Comparison of ENCODE assay signal across 12 cellular contexts in the genomic region with DNA sequence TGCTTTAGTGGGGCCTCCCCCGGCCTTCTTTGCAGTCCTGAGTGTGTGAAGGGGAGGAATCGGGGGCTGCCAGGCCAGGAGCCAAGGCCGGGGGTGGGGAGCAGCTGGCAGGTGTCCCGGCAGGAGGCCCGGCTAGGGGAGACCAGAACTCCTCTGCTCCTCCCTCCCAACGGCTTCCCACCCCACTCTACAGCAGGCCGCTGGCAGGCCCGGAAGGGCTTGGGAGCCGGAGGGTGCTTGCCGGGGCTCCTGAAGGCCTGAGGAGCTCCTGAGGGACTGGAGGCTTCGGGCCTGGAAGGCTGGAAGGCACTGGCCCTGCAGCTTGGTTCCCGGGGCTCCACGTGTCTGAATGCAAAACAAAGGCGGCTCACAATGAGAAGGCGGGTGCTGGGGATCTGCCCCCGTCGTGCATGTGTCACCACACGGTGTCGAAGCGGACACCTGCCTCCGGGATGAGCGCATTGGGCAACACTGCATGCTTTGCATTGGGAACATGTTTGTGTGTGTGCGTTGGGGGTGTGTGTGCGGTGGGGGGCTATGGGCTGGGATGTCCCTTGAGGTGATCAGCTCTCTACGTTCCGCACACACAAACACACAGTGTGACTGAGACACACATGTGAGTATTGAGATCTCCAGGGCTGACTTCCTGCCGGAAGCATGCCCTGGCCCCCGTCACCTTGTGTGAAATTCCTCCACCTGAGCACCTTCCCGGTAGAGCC. TPM values are rescaled to one million over a fixed set of nuclear protein-coding genes. Genes with fewer than 3 reads are reported as not detected.
DNase-seq lines count a peak whose midpoint lies in the region; ATAC-seq, FAIRE-seq and TF ChIP-seq lines count a peak whose summit lies in the region.
"Had no signal": no experiment of that assay in that cellular context is flagged by ENCODE, and none has a peak within 500 bp of the region (broad histone marks: within the 10 kb centered on the region; RNA-seq: fewer than 3 reads in every experiment).

No MANE protein-coding gene starts in this region.

- H3K4me2 ChIP-seq in astrocyte (ENCODE audit: low read length) (peak overlapping the region; percentile 43), neural progenitor cell (no peak overlapping the region)

- FAIRE-seq in astrocyte (lab: Jason Lieb, UNC), result no peak

- H3K9ac ChIP-seq in astrocyte (ENCODE audit: low read length) (peak overlapping the region; percentile 21), neural progenitor cell (no peak overlapping the region)

- H3K36me3 Mint-ChIP-seq in astrocyte (ENCODE audit: low read depth, unreplicated experiment) (no peaks in the 10 kb centered on the region), neural progenitor cell (no peaks in the 10 kb centered on the region)
- no peaks in the 10 kb centered on the region for H3K36me3 Mint-ChIP-seq in stimulated activated naive B cell treated with anti-CD40 and anti-IgM and Interleukin-4, amounts not matched to agents 10 μg/mL and 1 μg/mL and 100 μg/mL, for 72 hours

- no peak for ATAC-seq in GM18511 (IDR thresholded peaks at IDR 0.05; ENCODE audit: unreplicated experiment)
- no peak for ATAC-seq in stimulated activated naive B cell treated with anti-CD40 and anti-IgM and Interleukin-4, amounts not matched to agents 10 μg/mL and 1 μg/mL and 100 μg/mL, for 72 hours (replicated peaks)
- ATAC-seq: effector memory CD8-positive, alpha-beta T cell had no signal

- H3K9me3 Mint-ChIP-seq in astrocyte (ENCODE audit: unreplicated experiment) (no peaks in the 10 kb centered on the region), neural progenitor cell (no peaks in the 10 kb centered on the region)
- H3K9me3 Mint-ChIP-seq in stimulated activated naive B cell treated with anti-CD40 and anti-IgM and Interleukin-4, amounts not matched to agents 10 μg/mL and 1 μg/mL and 100 μg/mL, for 72 hours, result no peaks in the 10 kb centered on the region
- H3K9me3 Mint-ChIP-seq: CD4-positive, alpha-beta T cell; effector memory CD8-positive, alpha-beta T cell; naive B cell had no signal

- no peak overlapping the region for H3K4me3 ChIP-seq in astrocyte (ENCODE audit: insufficient read depth, low read depth, low read length)
- H3K4me3 ChIP-seq in neural progenitor cell, result no peak overlapping the region

- peak; percentile 92 for DNase-seq in DMS79 treated with DMSO at 0.1 percent for 48 hours (lab: John Stamatoyannopoulos, UW)
- peak; percentile 58 for DNase-seq in NCI-H2081 treated with DMSO at 0.1 percent for 48 hours (lab: John Stamatoyannopoulos, UW)
- no peak for DNase-seq in astrocyte (ENCODE audit: low read depth)
- DNase-seq in neural progenitor cell (ENCODE audit: low spot score), result peak; percentile 23
- DNase-seq in stimulated activated naive B cell treated with anti-CD40 and anti-IgM and Interleukin-4, amounts not matched to agents 10 μg/mL and 1 μg/mL and 100 μg/mL, for 72 hours, result no peak
- no peak for DNase-seq in GF-D8 (lab: John Stamatoyannopoulos, UW)
- DNase-seq: activated gamma-delta T cell treated with Interleukin-2 at 50 U/mL for 16 hours; CD4-positive, alpha-beta T cell; effector memory CD8-positive, alpha-beta T cell; naive B cell; RPMI8226 had no signal

- TF ChIP-seq CTCF in astrocyte (IDR thresholded peaks at IDR 0.05; ENCODE audit: insufficient read depth, low read depth, low read length), result no peak
- no peak for TF ChIP-seq CTCF in neural progenitor cell (IDR thresholded peaks at IDR 0.05)

- H3K4me3 Mint-ChIP-seq in astrocyte (ENCODE audit: unreplicated experiment), result no peak overlapping the region
- no peak overlapping the region for H3K4me3 Mint-ChIP-seq in neural progenitor cell
- no peak overlapping the region for H3K4me3 Mint-ChIP-seq in stimulated activated naive B cell treated with anti-CD40 and anti-IgM and Interleukin-4, amounts not matched to agents 10 μg/mL and 1 μg/mL and 100 μg/mL, for 72 hours
- H3K4me3 Mint-ChIP-seq: CD4-positive, alpha-beta T cell; effector memory CD8-positive, alpha-beta T cell; naive B cell had no signal

- H3K4me1 Mint-ChIP-seq in astrocyte (ENCODE audit: low read depth, unreplicated experiment) (peaks cover 2% of the 10 kb centered on the region), neural progenitor cell (peaks cover 7% of the 10 kb centered on the region)
- peaks cover 6 to 11% of the 10 kb centered on the region in 2 donors for H3K4me1 Mint-ChIP-seq in stimulated activated naive B cell treated with anti-CD40 and anti-IgM and Interleukin-4, amounts not matched to agents 10 μg/mL and 1 μg/mL and 100 μg/mL, for 72 hours

- H3K36me3 ChIP-seq in astrocyte (ENCODE audit: insufficient read depth, low read length) (no peaks in the 10 kb centered on the region), neural progenitor cell (no peaks in the 10 kb centered on the region)

- H3K27me3 Mint-ChIP-seq in astrocyte (ENCODE audit: low read depth, unreplicated experiment) (peaks cover 18% of the 10 kb centered on the region), neural progenitor cell (ENCODE audit: insufficient read depth, low read depth) (peaks cover 21% of the 10 kb centered on the region)
- H3K27me3 Mint-ChIP-seq in stimulated activated naive B cell treated with anti-CD40 and anti-IgM and Interleukin-4, amounts not matched to agents 10 μg/mL and 1 μg/mL and 100 μg/mL, for 72 hours, result peaks cover 18 to 24% of the 10 kb centered on the region in 2 donors

- H2AFZ ChIP-seq in astrocyte (ENCODE audit: low read depth, low read length) (peak overlapping the region; percentile 75), neural progenitor cell (replicated peaks) (peak overlapping the region; percentile 64)

- peaks cover 30% of the 10 kb centered on the region for H3F3A ChIP-seq in neural progenitor cell (ENCODE audit: low read depth)

- no peak overlapping the region for H3K27ac ChIP-seq in astrocyte (ENCODE audit: low read depth, low read length)
- no peak overlapping the region for H3K27ac ChIP-seq in neural progenitor cell

- H3K4me1 ChIP-seq in astrocyte (ENCODE audit: insufficient read depth, low read length), result peaks cover 20% of the 10 kb centered on the region
- peaks cover 22% of the 10 kb centered on the region for H3K4me1 ChIP-seq in neural progenitor cell

- H3K27me3 ChIP-seq in astrocyte (ENCODE audit: insufficient read depth, low read length) (peaks cover 16% of the 10 kb centered on the region), neural progenitor cell (peaks cover 17% of the 10 kb centered on the region)

- H3K9me3 ChIP-seq in astrocyte (ENCODE audit: insufficient read depth, low read depth, low read length) (no peaks in the 10 kb centered on the region), neural progenitor cell (ENCODE audit: low read depth) (no peaks in the 10 kb centered on the region)

- no peaks in the 10 kb centered on the region for H3K79me2 ChIP-seq in astrocyte (ENCODE audit: insufficient read depth, low read length)
- no peaks in the 10 kb centered on the region for H3K79me2 ChIP-seq in neural progenitor cell (ENCODE audit: low read depth)

- H4K20me1 ChIP-seq in astrocyte (ENCODE audit: insufficient read depth, low read length), result no peaks in the 10 kb centered on the region
- H4K20me1 ChIP-seq in neural progenitor cell (ENCODE audit: low read depth), result no peaks in the 10 kb centered on the region

- no peak overlapping the region for H3K27ac Mint-ChIP-seq in astrocyte (ENCODE audit: unreplicated experiment)
- H3K27ac Mint-ChIP-seq in neural progenitor cell, result no peak overlapping the region
- H3K27ac Mint-ChIP-seq in stimulated activated naive B cell treated with anti-CD40 and anti-IgM and Interleukin-4, amounts not matched to agents 10 μg/mL and 1 μg/mL and 100 μg/mL, for 72 hours, result no peak overlapping the region
- H3K27ac Mint-ChIP-seq: CD4-positive, alpha-beta T cell; effector memory CD8-positive, alpha-beta T cell; naive B cell had no signal

RNA-seq across cellular contexts. Expression of a gene that starts 30.9 kb away (rescaled TPM):
- total RNA-seq in astrocyte (7.9 and 9.4 TPM in 2 replicates), neural progenitor cell (ENCODE audit: low replicate concordance) (10.8 and 47.4 TPM in 2 replicates)

RNA-seq across cellular contexts. Expression of a gene that starts 52.0 kb away (rescaled TPM):
- 31.0 and 31.7 TPM in 2 replicates for total RNA-seq in astrocyte
- 25.3 and 33.7 TPM in 2 replicates for total RNA-seq in neural progenitor cell (ENCODE audit: low replicate concordance)

Comparison
In these comparisons a context has a peak if more than half of its experiments do, and no peak if none do; other contexts are left out.
1. DNase-seq: peak in DMS79 treated with DMSO at 0.1 percent for 48 hours (single experiment), NCI-H2081 treated with DMSO at 0.1 percent for 48 hours (single experiment) and neural progenitor cell (single experiment); none in astrocyte (single experiment), stimulated activated naive B cell treated with anti-CD40 and anti-IgM and Interleukin-4, amounts not matched to agents 10 μg/mL and 1 μg/mL and 100 μg/mL, for 72 hours (single experiment) and GF-D8 (single experiment).